16 cellular contexts compared by ENCODE assay signal in genomic region chr10:130461631-130462030, GRCh38.
A peak's percentile ranks its signal among the peaks of the same experiment; 100 is the strongest.
DNase-seq lines count a peak whose midpoint lies in the region; ATAC-seq and TF ChIP-seq lines count a peak whose summit lies in the region.
"Had no signal": no experiment of that assay in that cellular context is flagged by ENCODE, and none has a peak within 500 bp of the region (broad histone marks: within the 10 kb centered on the region; RNA-seq: fewer than 3 reads in every experiment).

No MANE protein-coding gene starts in this region.

- H3K36me3 ChIP-seq in esophagus muscularis mucosa (no peaks in the 10 kb centered on the region), vagina (no peaks in the 10 kb centered on the region)

- TF ChIP-seq CTCF in esophagus muscularis mucosa (IDR thresholded peaks at IDR 0.05) (no peak), vagina (IDR thresholded peaks at IDR 0.05) (no peak)

- 72% methylated on average over 6 of the region's 6 CpGs for WGBS in esophagus muscularis mucosa

- peaks cover 0 to 6% (median 0%) of the 10 kb centered on the region in 4 donors for H3K27me3 ChIP-seq in esophagus muscularis mucosa
- no peaks in the 10 kb centered on the region for H3K27me3 ChIP-seq in vagina

- H3K9me3 ChIP-seq in esophagus muscularis mucosa: peaks cover 0 to 6% (median under 1%) of the 10 kb centered on the region in 4 donors
- no peaks in the 10 kb centered on the region for H3K9me3 ChIP-seq in vagina
- H3K9me3 ChIP-seq: A549 had no signal

- no peak for TF ChIP-seq EP300 in esophagus muscularis mucosa (IDR thresholded peaks at IDR 0.05)

- ATAC-seq in Right ventricle myocardium inferior (no peak), GM19455 (IDR thresholded peaks at IDR 0.05; ENCODE audit: unreplicated experiment) (no peak)
- ATAC-seq: A549; CD8-positive, alpha-beta T cell had no signal

- DNase-seq in DMS153 (lab: John Stamatoyannopoulos, UW): peak; percentile 34
- no peak for DNase-seq in DMS153 treated with DMSO at 0.1 percent for 48 hours (lab: John Stamatoyannopoulos, UW; ENCODE audit: unreplicated experiment)
- DNase-seq in cardiac septum (ENCODE audit: low spot score): peak; percentile 5
- no peak for DNase-seq in Right ventricle myocardium inferior (ENCODE audit: missing footprints)
- DNase-seq in esophagus muscularis mucosa (ENCODE audit: extremely low spot score): peak; percentile 81
- peak; percentile 3 to 44 for DNase-seq in vagina (ENCODE audit: extremely low spot score in 2 of 2)
- DNase-seq in DMS53 (lab: John Stamatoyannopoulos, UW): no peak
- DNase-seq: AML-193; Calu3; CD8-positive, alpha-beta T cell; DMS79; GDM1; IMR-90 had no signal

- intact Hi-C loops in cardiac septum (cut with DNase I) (no loop called here), Right ventricle myocardium inferior (cut with DNase I) (no loop called here), esophagus muscularis mucosa (cut with DNase I) (no loop called here), vagina (cut with DNase I) (no loop called here)

- H3K4me3 ChIP-seq in esophagus muscularis mucosa (no peak overlapping the region), vagina (no peak overlapping the region)
- H3K4me3 ChIP-seq: A549 had no signal

- H3K27ac ChIP-seq in esophagus muscularis mucosa (replicated peaks in 1 of 4) (no peak overlapping the region), vagina (no peak overlapping the region)
- H3K27ac ChIP-seq: 22Rv1, A549 had no signal

- H3K4me1 ChIP-seq in esophagus muscularis mucosa (no peaks in the 10 kb centered on the region), vagina (no peaks in the 10 kb centered on the region)
- H3K4me1 ChIP-seq: A549 had no signal

- TF ChIP-seq POLR2A in esophagus muscularis mucosa (IDR thresholded peaks at IDR 0.05; ENCODE audit: low read depth) (no peak), vagina (IDR thresholded peaks at IDR 0.05) (no peak)

Comparison
In these comparisons a context has a peak if more than half of its experiments do, and no peak if none do; other contexts are left out.
1. DNase-seq: peak in DMS153 (single experiment), cardiac septum (single experiment), esophagus muscularis mucosa (single experiment) and vagina (2 of 2); none in DMS153 treated with DMSO at 0.1 percent for 48 hours (single experiment), Right ventricle myocardium inferior (single experiment) and DMS53 (single experiment).